In genomic region chr21:16269497-16269896, GRCh38 we compare ENCODE assay signal across 40 cellular contexts.
"Had no signal": no experiment of that assay in that cellular context is flagged by ENCODE, and none has a peak within 500 bp of the region (broad histone marks: within the 10 kb centered on the region; RNA-seq: fewer than 3 reads in every experiment).

No MANE protein-coding gene starts in this region.

- H3K27me3 ChIP-seq: adrenal gland, ascending aorta, body of pancreas, brain microvascular endothelial cell, breast epithelium, cardiac muscle cell had no signal

- DNase-seq: activated effector memory CD4-positive, alpha-beta T cell treated with anti-CD3 and anti-CD28 coated beads, Interleukin-2, amount 50 U/mL, for 16 hours; activated effector memory CD4-positive, alpha-beta T cell treated with Interleukin-2 at 50 U/mL for 16 hours; activated gamma-delta T cell; activated gamma-delta T cell treated with Interleukin-2 at 50 U/mL for 16 hours; activated naive CD4-positive, alpha-beta T cell; activated naive CD4-positive, alpha-beta T cell treated with anti-CD3 and anti-CD28 coated beads for 36 hours; activated naive CD4-positive, alpha-beta T cell treated with anti-CD3 and anti-CD28 coated beads, Interleukin-2, amount 10 ng/mL, durations not matched to agents 7 days and 5 days; activated naive CD4-positive, alpha-beta T cell treated with anti-CD3 and anti-CD28 coated beads, Interleukin-2, amount 50 U/mL, for 16 hours; activated naive CD4-positive, alpha-beta T cell treated with Interleukin-2 at 50 U/mL for 16 hours; activated naive CD8-positive, alpha-beta T cell treated with anti-CD3 and anti-CD28 coated beads for 36 hours; activated naive CD8-positive, alpha-beta T cell treated with anti-CD3 and anti-CD28 coated beads, Interleukin-2, amount 10 ng/mL, durations not matched to agents 7 days and 5 days; activated naive CD8-positive, alpha-beta T cell treated with anti-CD3 and anti-CD28 coated beads, Interleukin-2, amount 50 U/mL, for 24 hours; activated T-cell treated with anti-CD3 and anti-CD28 coated beads, Interleukin-2, amount 50 U/mL, for 1 hour; activated T-cell treated with anti-CD3 and anti-CD28 coated beads, Interleukin-2, amount 50 U/mL, for 24 hours; activated T-cell treated with anti-CD3 and anti-CD28 coated beads, Interleukin-2, amount 50 U/mL, for 4 hours; activated T-cell treated with anti-CD3 and anti-CD28 coated beads, Interleukin-2, amount 50 U/mL, for 48 hours; activated T-cell treated with anti-CD3 and anti-CD28 coated beads, Interleukin-2, amount 50 U/mL, for 72 hours; adrenal gland; amniotic stem cell; amygdala; anterior cingulate cortex; aorta; body of pancreas; brain microvascular endothelial cell; caudate nucleus; central memory CD4-positive, alpha-beta T cell; cerebellar nuclear complex had no signal

- H3K4me1 Mint-ChIP-seq: activated naive CD4-positive, alpha-beta T cell treated with anti-CD3 and anti-CD28 coated beads, Interleukin-2, amount 10 ng/mL, durations not matched to agents 7 days and 5 days; activated naive CD4-positive, alpha-beta T cell treated with anti-CD3 and anti-CD28 coated beads, Interleukin-2, amount 50 U/mL, for 24 hours; activated naive CD8-positive, alpha-beta T cell treated with anti-CD3 and anti-CD28 coated beads for 36 hours; activated naive CD8-positive, alpha-beta T cell treated with anti-CD3 and anti-CD28 coated beads, Interleukin-2, amount 10 ng/mL, durations not matched to agents 7 days and 5 days; activated naive CD8-positive, alpha-beta T cell treated with anti-CD3 and anti-CD28 coated beads, Interleukin-2, amount 50 U/mL, for 24 hours; activated T-helper 17 cell treated with anti-CD3 and anti-CD28 coated beads, Interleukin-2, amount 50 U/mL, for 72 hours; central memory CD8-positive, alpha-beta T cell had no signal

- H3K9me3 ChIP-seq: adrenal gland, ascending aorta, body of pancreas, breast epithelium had no signal

- H3K27ac Mint-ChIP-seq: activated naive CD4-positive, alpha-beta T cell treated with anti-CD3 and anti-CD28 coated beads for 36 hours; activated naive CD4-positive, alpha-beta T cell treated with anti-CD3 and anti-CD28 coated beads, Interleukin-2, amount 10 ng/mL, durations not matched to agents 7 days and 5 days; activated naive CD4-positive, alpha-beta T cell treated with anti-CD3 and anti-CD28 coated beads, Interleukin-2, amount 50 U/mL, for 24 hours; activated naive CD4-positive, alpha-beta T cell treated with anti-CD3 and anti-CD28 coated beads, Interleukin-2, amount 50 U/mL, for 72 hours; activated naive CD8-positive, alpha-beta T cell; activated naive CD8-positive, alpha-beta T cell treated with anti-CD3 and anti-CD28 coated beads for 36 hours; activated naive CD8-positive, alpha-beta T cell treated with anti-CD3 and anti-CD28 coated beads, Interleukin-2, amount 10 ng/mL, durations not matched to agents 7 days and 5 days; activated naive CD8-positive, alpha-beta T cell treated with anti-CD3 and anti-CD28 coated beads, Interleukin-2, amount 50 U/mL, for 24 hours; activated T-cell treated with anti-CD3 and anti-CD28 coated beads, Interleukin-2, amount 50 U/mL, for 24 hours; activated T-cell treated with anti-CD3 and anti-CD28 coated beads, Interleukin-2, amount 50 U/mL, for 72 hours; activated T-helper 1 cell treated with anti-CD3 and anti-CD28 coated beads, Interleukin-12 subunit alpha, Interleukin-12 subunit beta, Interleukin-2, Interleukin-4 antibody, amounts not matched to agents 30 ng/mL and 10 ng/mL and 1 ng/mL, durations not matched to agents 14 hours and 24 hours and 36 hours; activated T-helper 17 cell treated with anti-CD3 and anti-CD28 coated beads, Interleukin-2, amount 50 U/mL, for 72 hours; activated T-helper 2 cell treated with anti-CD3 and anti-CD28 coated beads, Interferon-gamma antibody, Interleukin-2, Interleukin-4, amounts not matched to agents 10 μg/mL and 5 μg/mL and 100 μg/mL, durations not matched to agents 14 hours and 24 hours and 36 hours; brain had no signal

- H3K27ac ChIP-seq: adrenal gland, ascending aorta, body of pancreas, brain microvascular endothelial cell, breast epithelium, cardiac muscle cell had no signal

- H3K36me3 ChIP-seq: adrenal gland, ascending aorta, brain microvascular endothelial cell, breast epithelium, cardiac muscle cell had no signal

- H3K9me3 Mint-ChIP-seq: activated naive CD4-positive, alpha-beta T cell treated with anti-CD3 and anti-CD28 coated beads for 36 hours; activated naive CD4-positive, alpha-beta T cell treated with anti-CD3 and anti-CD28 coated beads, Interleukin-2, amount 10 ng/mL, durations not matched to agents 7 days and 5 days; activated naive CD4-positive, alpha-beta T cell treated with anti-CD3 and anti-CD28 coated beads, Interleukin-2, amount 50 U/mL, for 24 hours; activated naive CD4-positive, alpha-beta T cell treated with anti-CD3 and anti-CD28 coated beads, Interleukin-2, amount 50 U/mL, for 72 hours; activated naive CD8-positive, alpha-beta T cell treated with anti-CD3 and anti-CD28 coated beads for 36 hours; activated naive CD8-positive, alpha-beta T cell treated with anti-CD3 and anti-CD28 coated beads, Interleukin-2, amount 10 ng/mL, durations not matched to agents 7 days and 5 days; activated naive CD8-positive, alpha-beta T cell treated with anti-CD3 and anti-CD28 coated beads, Interleukin-2, amount 50 U/mL, for 24 hours; activated T-cell treated with anti-CD3 and anti-CD28 coated beads, Interleukin-2, amount 50 U/mL, for 24 hours; activated T-cell treated with anti-CD3 and anti-CD28 coated beads, Interleukin-2, amount 50 U/mL, for 4 hours; activated T-cell treated with anti-CD3 and anti-CD28 coated beads, Interleukin-2, amount 50 U/mL, for 72 hours; activated T-helper 1 cell treated with anti-CD3 and anti-CD28 coated beads, Interleukin-12 subunit alpha, Interleukin-12 subunit beta, Interleukin-2, Interleukin-4 antibody, amounts not matched to agents 30 ng/mL and 10 ng/mL and 1 ng/mL, durations not matched to agents 14 hours and 24 hours and 36 hours; activated T-helper 17 cell treated with anti-CD3 and anti-CD28 coated beads, Interleukin-2, amount 50 U/mL, for 72 hours; activated T-helper 2 cell treated with anti-CD3 and anti-CD28 coated beads, Interferon-gamma antibody, Interleukin-2, Interleukin-4, amounts not matched to agents 10 μg/mL and 5 μg/mL and 100 μg/mL, durations not matched to agents 14 hours and 24 hours and 36 hours; central memory CD8-positive, alpha-beta T cell had no signal

- H3K27me3 Mint-ChIP-seq: activated naive CD4-positive, alpha-beta T cell treated with anti-CD3 and anti-CD28 coated beads, Interleukin-2, amount 10 ng/mL, durations not matched to agents 7 days and 5 days; activated naive CD4-positive, alpha-beta T cell treated with anti-CD3 and anti-CD28 coated beads, Interleukin-2, amount 50 U/mL, for 24 hours; activated naive CD8-positive, alpha-beta T cell; activated naive CD8-positive, alpha-beta T cell treated with anti-CD3 and anti-CD28 coated beads for 36 hours; activated naive CD8-positive, alpha-beta T cell treated with anti-CD3 and anti-CD28 coated beads, Interleukin-2, amount 10 ng/mL, durations not matched to agents 7 days and 5 days; activated naive CD8-positive, alpha-beta T cell treated with anti-CD3 and anti-CD28 coated beads, Interleukin-2, amount 50 U/mL, for 24 hours; activated T-cell treated with anti-CD3 and anti-CD28 coated beads, Interleukin-2, amount 50 U/mL, for 24 hours; activated T-helper 17 cell treated with anti-CD3 and anti-CD28 coated beads, Interleukin-2, amount 50 U/mL, for 72 hours; brain; central memory CD8-positive, alpha-beta T cell had no signal

- H3K4me3 Mint-ChIP-seq: activated naive CD4-positive, alpha-beta T cell treated with anti-CD3 and anti-CD28 coated beads for 36 hours; activated naive CD4-positive, alpha-beta T cell treated with anti-CD3 and anti-CD28 coated beads, Interleukin-2, amount 10 ng/mL, durations not matched to agents 7 days and 5 days; activated naive CD4-positive, alpha-beta T cell treated with anti-CD3 and anti-CD28 coated beads, Interleukin-2, amount 50 U/mL, for 24 hours; activated naive CD8-positive, alpha-beta T cell; activated naive CD8-positive, alpha-beta T cell treated with anti-CD3 and anti-CD28 coated beads for 36 hours; activated naive CD8-positive, alpha-beta T cell treated with anti-CD3 and anti-CD28 coated beads, Interleukin-2, amount 10 ng/mL, durations not matched to agents 7 days and 5 days; activated naive CD8-positive, alpha-beta T cell treated with anti-CD3 and anti-CD28 coated beads, Interleukin-2, amount 50 U/mL, for 24 hours; activated T-cell treated with anti-CD3 and anti-CD28 coated beads, Interleukin-2, amount 50 U/mL, for 24 hours; activated T-cell treated with anti-CD3 and anti-CD28 coated beads, Interleukin-2, amount 50 U/mL, for 4 hours; activated T-cell treated with anti-CD3 and anti-CD28 coated beads, Interleukin-2, amount 50 U/mL, for 72 hours; activated T-helper 1 cell treated with anti-CD3 and anti-CD28 coated beads, Interleukin-12 subunit alpha, Interleukin-12 subunit beta, Interleukin-2, Interleukin-4 antibody, amounts not matched to agents 30 ng/mL and 10 ng/mL and 1 ng/mL, durations not matched to agents 14 hours and 24 hours and 36 hours; activated T-helper 17 cell treated with anti-CD3 and anti-CD28 coated beads, Interleukin-2, amount 50 U/mL, for 72 hours; brain; central memory CD8-positive, alpha-beta T cell had no signal

- H3K36me3 Mint-ChIP-seq: activated naive CD4-positive, alpha-beta T cell treated with anti-CD3 and anti-CD28 coated beads, Interleukin-2, amount 10 ng/mL, durations not matched to agents 7 days and 5 days; activated naive CD4-positive, alpha-beta T cell treated with anti-CD3 and anti-CD28 coated beads, Interleukin-2, amount 50 U/mL, for 24 hours; activated naive CD4-positive, alpha-beta T cell treated with anti-CD3 and anti-CD28 coated beads, Interleukin-2, amount 50 U/mL, for 72 hours; activated naive CD8-positive, alpha-beta T cell; activated naive CD8-positive, alpha-beta T cell treated with anti-CD3 and anti-CD28 coated beads for 36 hours; activated naive CD8-positive, alpha-beta T cell treated with anti-CD3 and anti-CD28 coated beads, Interleukin-2, amount 10 ng/mL, durations not matched to agents 7 days and 5 days had no signal

- H3K4me3 ChIP-seq: adrenal gland, ascending aorta, body of pancreas, breast epithelium, cardiac muscle cell had no signal

- FAIRE-seq: astrocyte, bronchial epithelial cell had no signal
